Comparison of ENCODE assay signal across 8 cellular contexts in the genomic region with DNA sequence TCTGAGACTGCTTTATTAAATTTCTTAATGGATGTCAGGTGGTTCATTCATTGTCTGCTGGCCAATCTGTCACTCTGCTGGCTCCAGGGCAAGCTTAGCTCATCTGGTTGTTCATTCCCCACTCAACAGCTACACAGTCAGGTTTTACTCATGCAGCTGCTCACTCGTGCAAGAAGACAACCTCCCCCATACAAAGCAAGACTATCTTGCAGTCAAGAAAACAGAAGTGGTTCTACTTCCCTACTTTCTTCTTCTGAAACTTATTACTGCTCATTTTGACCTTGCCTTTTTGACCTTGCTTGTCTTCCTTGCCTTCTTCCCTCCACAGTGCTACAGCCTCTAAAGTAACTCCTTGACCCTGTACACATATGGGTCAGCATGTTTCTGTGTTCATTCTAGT.
DNase-seq lines count a peak whose midpoint lies in the region; ATAC-seq and TF ChIP-seq lines count a peak whose summit lies in the region.

No MANE protein-coding gene starts in this region.

- no peaks in the 10 kb centered on the region for H3K27me3 ChIP-seq in GM06990 (replicated peaks; ENCODE audit: control insufficient read depth, insufficient read depth, low read length)
- no peaks in the 10 kb centered on the region for H3K27me3 ChIP-seq in suprapubic skin

- 68% methylated on average over 1 of the region's 1 CpG for WGBS in suprapubic skin

- H3K36me3 ChIP-seq in GM06990 (ENCODE audit: control insufficient read depth, insufficient read depth, low read length) (peaks cover 4% of the 10 kb centered on the region), suprapubic skin (peaks cover 38% of the 10 kb centered on the region)

- intact Hi-C loops in Calu3 (cut with micrococcal nuclease; ENCODE audit: unreplicated experiment), result no loop called here

- no peaks in the 10 kb centered on the region for H3K9me3 Mint-ChIP-seq in Calu3 (ENCODE audit: low read depth, unreplicated experiment)

- no peak overlapping the region for H3K4me3 Mint-ChIP-seq in Calu3 (ENCODE audit: low read depth, unreplicated experiment)

- CTCF ChIA-PET in Calu3 (lab: Charles Lee), result no interaction called here

- H3K27ac ChIP-seq in suprapubic skin, result no peak overlapping the region

- BruUV-seq in Calu3 (replicated peaks; lab: Mats Ljungman, UMichigan), result no TSS peak

- H3K4me3 ChIP-seq in GM06990 (replicated peaks; ENCODE audit: low read depth, low read length), result no peak overlapping the region
- H3K4me3 ChIP-seq in suprapubic skin, result no peak overlapping the region

- no peak for TF ChIP-seq CTCF in GM06990 (IDR thresholded peaks at IDR 0.05; ENCODE audit: insufficient read depth, low read length, poor library complexity, severe bottlenecking)
- TF ChIP-seq CTCF in suprapubic skin (IDR thresholded peaks at IDR 0.05), result no peak
- no peak for TF ChIP-seq CTCF in Calu3 (IDR thresholded peaks at IDR 0.05; ENCODE audit: unreplicated experiment)

- no peak for TF ChIP-seq POLR2A in suprapubic skin (IDR thresholded peaks at IDR 0.05)

- H3K4me1 ChIP-seq in suprapubic skin, result no peaks in the 10 kb centered on the region

- DNase-seq in GM06990 (ENCODE audit: extremely low read depth, insufficient read length) (peak; percentile 62), HT1080 (ENCODE audit: low read depth) (peak; percentile 6), iPS-NIHi7 (ENCODE audit: extremely low spot score) (no peak), ecto neural progenitor cell (ENCODE audit: low spot score) (no peak), suprapubic skin (ENCODE audit: low spot score in 2 of 2) (no peak), Calu3 (no peak)

- H3K9me3 ChIP-seq in suprapubic skin, result no peaks in the 10 kb centered on the region

- H3K27me3 Mint-ChIP-seq in Calu3 (ENCODE audit: unreplicated experiment), result no peaks in the 10 kb centered on the region

- no peaks in the 10 kb centered on the region for H3K36me3 Mint-ChIP-seq in Calu3 (ENCODE audit: insufficient read depth, unreplicated experiment)

- no peak overlapping the region for H3K27ac Mint-ChIP-seq in Calu3 (ENCODE audit: unreplicated experiment)

- TF ChIP-seq EP300 in suprapubic skin (IDR thresholded peaks at IDR 0.05), result no peak

- H3K4me1 Mint-ChIP-seq in Calu3 (ENCODE audit: low read depth, unreplicated experiment), result no peaks in the 10 kb centered on the region

- ATAC-seq in GM21529 (IDR thresholded peaks at IDR 0.05; ENCODE audit: unreplicated experiment) (peak; percentile 89), esophagus mucosa (peak; percentile 71)

Comparison
In these comparisons a context has a peak if more than half of its experiments do, and no peak if none do; other contexts are left out.
1. DNase-seq: peak in GM06990 (single experiment) and HT1080 (single experiment); none in iPS-NIHi7 (single experiment), ecto neural progenitor cell (single experiment), suprapubic skin (0 of 2) and Calu3 (single experiment).